ENCODE assay signal across 18 cellular contexts in the genomic region with DNA sequence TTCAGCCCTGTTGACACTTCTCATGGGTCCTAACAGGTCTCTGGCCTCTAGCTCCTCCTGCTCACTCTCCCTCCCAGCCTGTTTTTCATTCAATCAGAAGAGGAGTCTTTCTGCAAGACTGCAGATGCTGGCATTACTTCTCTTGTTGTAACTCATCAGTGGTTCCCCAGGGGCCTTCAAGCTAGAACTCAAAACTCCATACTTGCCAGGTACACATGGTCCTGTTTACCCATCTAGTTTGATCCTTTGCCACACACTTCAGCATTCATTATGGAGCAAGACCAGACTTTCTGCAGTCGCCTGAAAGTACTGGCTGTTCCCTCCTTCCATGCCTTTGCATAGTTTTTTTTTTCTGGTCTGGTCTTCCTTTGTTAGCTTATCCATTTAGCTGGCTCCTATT.
"Had no signal": no experiment of that assay in that cellular context is flagged by ENCODE, and none has a peak within 500 bp of the region (broad histone marks: within the 10 kb centered on the region; RNA-seq: fewer than 3 reads in every experiment).

No MANE protein-coding gene starts in this region.

- H3K4me3 Mint-ChIP-seq: activated CD4-positive, alpha-beta memory T cell treated with anti-CD3 and anti-CD28 coated beads, Interleukin-2, amount 10 ng/mL, durations not matched to agents 7 days and 5 days; activated naive CD4-positive, alpha-beta T cell treated with anti-CD3 and anti-CD28 coated beads, Interleukin-2, amount 10 ng/mL, durations not matched to agents 7 days and 5 days; dendritic cell treated with granulocyte-macrophage colony-stimulating factor and Interleukin-4, amounts not matched to agents 40 ng/mL and 50 ng/mL, for 4 days; effector memory CD8-positive, alpha-beta T cell; memory B cell; nephron; stimulated activated memory B cell treated with anti-CD40 and anti-IgM and Interleukin-4, amounts not matched to agents 10 μg/mL and 1 μg/mL and 100 μg/mL, for 72 hours had no signal

- H3K27ac Mint-ChIP-seq: activated CD4-positive, alpha-beta memory T cell treated with anti-CD3 and anti-CD28 coated beads, Interleukin-2, amount 10 ng/mL, durations not matched to agents 7 days and 5 days; activated naive CD4-positive, alpha-beta T cell treated with anti-CD3 and anti-CD28 coated beads, Interleukin-2, amount 10 ng/mL, durations not matched to agents 7 days and 5 days; dendritic cell treated with granulocyte-macrophage colony-stimulating factor and Interleukin-4, amounts not matched to agents 40 ng/mL and 50 ng/mL, for 4 days; memory B cell; nephron; stimulated activated memory B cell treated with anti-CD40 and anti-IgM and Interleukin-4, amounts not matched to agents 10 μg/mL and 1 μg/mL and 100 μg/mL, for 72 hours had no signal

- H3K27me3 Mint-ChIP-seq: activated CD4-positive, alpha-beta memory T cell treated with anti-CD3 and anti-CD28 coated beads, Interleukin-2, amount 10 ng/mL, durations not matched to agents 7 days and 5 days; activated naive CD4-positive, alpha-beta T cell treated with anti-CD3 and anti-CD28 coated beads, Interleukin-2, amount 10 ng/mL, durations not matched to agents 7 days and 5 days; dendritic cell treated with granulocyte-macrophage colony-stimulating factor and Interleukin-4, amounts not matched to agents 40 ng/mL and 50 ng/mL, for 4 days; effector memory CD8-positive, alpha-beta T cell; memory B cell; stimulated activated memory B cell treated with anti-CD40 and anti-IgM and Interleukin-4, amounts not matched to agents 10 μg/mL and 1 μg/mL and 100 μg/mL, for 72 hours had no signal

- H3K4me1 Mint-ChIP-seq: memory B cell; nephron; stimulated activated memory B cell treated with anti-CD40 and anti-IgM and Interleukin-4, amounts not matched to agents 10 μg/mL and 1 μg/mL and 100 μg/mL, for 72 hours had no signal

- ATAC-seq: effector memory CD8-positive, alpha-beta T cell; foreskin keratinocyte; stimulated activated memory B cell treated with anti-CD40 and anti-IgM and Interleukin-4, amounts not matched to agents 10 μg/mL and 1 μg/mL and 100 μg/mL, for 72 hours; upper lobe of right lung had no signal

- DNase-seq: activated CD4-positive, alpha-beta memory T cell treated with anti-CD3 and anti-CD28 coated beads, Interleukin-2, amount 10 ng/mL, durations not matched to agents 7 days and 5 days; activated CD4-positive, CD25-positive, alpha-beta regulatory T cell treated with anti-CD3 and anti-CD28 coated beads, Interleukin-2, amount 50 U/mL, for 72 hours; activated naive CD4-positive, alpha-beta T cell treated with anti-CD3 and anti-CD28 coated beads, Interleukin-2, amount 10 ng/mL, durations not matched to agents 7 days and 5 days; cerebellar nuclear complex; effector memory CD8-positive, alpha-beta T cell; foreskin keratinocyte; heart left ventricle; retina; SJCRH30; small intestine; substantia nigra; SW 1271; T-helper 9 cell; upper lobe of right lung had no signal
